8 cellular contexts compared by ENCODE assay signal in the genomic region with DNA sequence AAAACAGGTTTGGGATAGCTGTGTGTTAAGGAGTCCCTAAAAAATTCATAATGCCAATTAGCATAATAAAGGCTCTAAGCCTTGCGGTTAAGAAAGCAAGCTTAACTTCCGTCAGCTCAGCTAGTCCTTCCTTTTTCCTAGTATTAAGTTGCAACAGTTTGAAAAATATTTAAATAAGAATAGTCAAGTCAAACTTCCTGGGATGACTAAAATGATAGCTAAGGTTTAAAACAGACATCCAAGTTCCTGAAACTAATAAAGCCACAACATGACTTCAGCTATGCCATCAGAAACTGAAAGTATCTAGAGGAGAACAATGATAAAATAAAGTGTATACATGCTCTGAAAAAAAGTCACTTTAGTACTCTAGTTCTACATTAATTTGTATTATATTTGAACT. TPM values are rescaled to one million over a fixed set of nuclear protein-coding genes. Genes with fewer than 3 reads are reported as not detected.
DNase-seq lines count a peak whose midpoint lies in the region; ATAC-seq and TF ChIP-seq lines count a peak whose summit lies in the region.

No MANE protein-coding gene starts in this region.

- H3K9me3 ChIP-seq in HAP-1 (no peaks in the 10 kb centered on the region), SK-N-MC (ENCODE audit: low read depth, low read length) (no peaks in the 10 kb centered on the region), gastrocnemius medialis (no peaks in the 10 kb centered on the region)

- peak overlapping the region; percentile 85 for H3K4me3 ChIP-seq in HAP-1
- peak overlapping the region; percentile 84 for H3K4me3 ChIP-seq in SK-N-MC
- peak overlapping the region; percentile 86 to 94 (median 94) for H3K4me3 ChIP-seq in gastrocnemius medialis

- H3K36me3 ChIP-seq in HAP-1 (replicated peaks) (peaks cover 2% of the 10 kb centered on the region; the same call in 1 of the 2 replicates), SK-N-MC (ENCODE audit: insufficient read depth, low read length) (peaks cover 3% of the 10 kb centered on the region; the same call in 1 of the 2 replicates), gastrocnemius medialis (no peaks in the 10 kb centered on the region)

- DNase-seq in HAP-1 (ENCODE audit: low spot score in 2 of 2) (peak; percentile 33 to 97), SK-N-MC (ENCODE audit: low read depth, low spot score) (peak; percentile 85), fibroblast of peridontal ligament (ENCODE audit: extremely low read depth) (peak; percentile 53), gastrocnemius medialis (no peak), ACHN (no peak), occipital lobe (lab: John Stamatoyannopoulos, UW) (no peak)
- DNase-seq in activated CD4-positive, alpha-beta T cell treated with anti-CD3 and anti-CD28 coated beads for 4 hours = no peak

- intact Hi-C loops in gastrocnemius medialis (cut with DNase I; ENCODE audit: low total_unique reads) = no loop called here

- ATAC-seq in gastrocnemius medialis = no peak
- ATAC-seq in HG02885 (IDR thresholded peaks at IDR 0.05; ENCODE audit: poor library complexity, unreplicated experiment) = no peak

- H3K27ac ChIP-seq in SK-N-MC (peak overlapping the region; percentile 81), gastrocnemius medialis (peak overlapping the region; percentile 94 to 99 (median 97))

- peak overlapping the region; percentile 89 for H3K9ac ChIP-seq in SK-N-MC (ENCODE audit: insufficient read length)

- in situ Hi-C loops in HAP-1 (cut with MboI; ENCODE audit: low sequenced_read_pairs) = no loop called here
- in situ Hi-C loops in gastrocnemius medialis (cut with MboI; ENCODE audit: low sequenced_read_pairs in 4 of 4) = no loop called here
- in situ Hi-C loops in ACHN (cut with HindIII; ENCODE audit: low pct_ligation_motif_present, low pct_unique_long_range_greater_than_20kb, low sequenced_read_pairs) = no loop called here

- H3K27me3 ChIP-seq in HAP-1 (ENCODE audit: low read depth) (no peaks in the 10 kb centered on the region), gastrocnemius medialis (no peaks in the 10 kb centered on the region)

- H3K4me1 ChIP-seq in HAP-1 (peaks cover 33% of the 10 kb centered on the region), gastrocnemius medialis (peaks cover 47 to 56% of the 10 kb centered on the region in 2 donors)

- no peak for TF ChIP-seq POLR2A in gastrocnemius medialis (IDR thresholded peaks at IDR 0.05)

- TF ChIP-seq CTCF in gastrocnemius medialis (IDR thresholded peaks at IDR 0.05 in 4 of 5, conservative IDR thresholded peaks at IDR 0.05 in 1 of 5) = no peak

RNA-seq across cellular contexts. Expression of a gene that starts 3.4 kb away (rescaled TPM):
- total RNA-seq in gastrocnemius medialis = 10 to 100 TPM; 25.6 to 44.5 (median 33.1) TPM
- 68.8 TPM for total RNA-seq in occipital lobe

Comparison
In these comparisons a context has a peak if more than half of its experiments do, and no peak if none do; other contexts are left out.
1. DNase-seq: peak in HAP-1 (2 of 2), SK-N-MC (single experiment) and fibroblast of peridontal ligament (single experiment); none in gastrocnemius medialis (0 of 2), ACHN (single experiment), occipital lobe (single experiment) and activated CD4-positive, alpha-beta T cell treated with anti-CD3 and anti-CD28 coated beads for 4 hours (0 of 2).
2. Peak in every context shown above with its lines, with median percentiles within 50 percentile points of each other: H3K4me3 ChIP-seq.